Comparison of ENCODE assay signal across 8 cellular contexts in the genomic region with DNA sequence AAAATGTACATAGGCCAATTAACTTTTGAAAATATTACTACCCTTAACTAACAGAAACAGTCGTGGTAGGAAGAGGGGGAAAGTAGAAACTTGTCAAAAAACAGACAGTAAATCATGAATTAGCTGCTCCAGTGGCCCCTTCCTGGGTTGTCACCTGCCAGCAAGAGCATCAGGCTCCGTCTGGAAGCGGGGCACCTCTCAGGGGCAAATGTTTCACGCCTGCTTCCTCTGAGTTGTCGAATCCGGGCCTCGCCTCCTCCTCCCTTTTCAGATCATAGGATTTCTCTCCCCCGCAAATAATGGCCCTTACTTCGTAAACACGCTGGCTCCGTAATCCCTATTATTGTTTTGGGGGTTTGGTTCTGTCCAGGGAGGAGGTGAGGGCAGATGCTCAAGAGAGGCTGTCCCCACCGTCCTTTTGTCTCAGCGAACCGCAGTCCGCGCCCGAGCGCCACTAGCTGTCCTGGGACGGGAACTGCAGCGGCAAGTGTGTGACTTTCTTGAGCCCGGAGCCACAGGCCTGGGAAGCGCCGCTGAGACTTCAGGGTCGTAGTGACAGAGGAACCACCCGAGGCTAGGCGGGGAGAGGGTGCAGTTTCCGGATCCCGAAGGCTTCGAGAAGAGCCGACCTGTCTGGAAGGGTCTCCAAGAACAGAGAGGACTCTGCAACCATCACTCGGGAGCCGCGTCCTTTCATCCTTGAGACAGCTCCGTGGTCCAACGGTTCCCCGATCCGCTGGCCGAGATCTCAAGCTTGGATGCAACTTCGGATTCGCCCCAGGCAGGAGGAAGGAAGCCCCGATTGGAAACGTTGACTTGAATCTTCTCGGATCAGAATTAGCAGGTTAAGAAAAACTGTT.
DNase-seq lines count a peak whose midpoint lies in the region; ATAC-seq and TF ChIP-seq lines count a peak whose summit lies in the region.

No MANE protein-coding gene starts in this region.

- no peak overlapping the region for H2BK120ac ChIP-seq in mesendoderm (ENCODE audit: low read depth, low read length)

- peaks cover 38% of the 10 kb centered on the region for H3K4me1 Mint-ChIP-seq in CD4-positive, alpha-beta T cell (ENCODE audit: low read depth)
- H3K4me1 Mint-ChIP-seq in activated CD4-positive, alpha-beta memory T cell treated with anti-CD3 and anti-CD28 coated beads, Interleukin-2, amount 10 ng/mL, durations not matched to agents 7 days and 5 days, result peaks cover 20% of the 10 kb centered on the region

- H3K4ac ChIP-seq in mesendoderm (ENCODE audit: low read depth, low read length), result no peak overlapping the region

- H3K23ac ChIP-seq in mesendoderm (ENCODE audit: low read length), result no peak overlapping the region

- no peak overlapping the region for H2AK5ac ChIP-seq in mesendoderm (ENCODE audit: low read length)

- no peak overlapping the region for H2BK15ac ChIP-seq in mesendoderm (replicated peaks; ENCODE audit: low read depth)

- H3K79me2 ChIP-seq in mesendoderm (ENCODE audit: control insufficient read depth, insufficient read depth, low read length), result no peaks in the 10 kb centered on the region

- peak overlapping the region; percentile 84 for H3K56ac ChIP-seq in mesendoderm (ENCODE audit: low read length)

- H3K4me1 ChIP-seq in mesendoderm (ENCODE audit: control insufficient read depth, low read depth, low read length), result no peaks in the 10 kb centered on the region

- H3K4me3 Mint-ChIP-seq in CD4-positive, alpha-beta T cell, result peak overlapping the region; percentile 95
- H3K4me3 Mint-ChIP-seq in activated CD4-positive, alpha-beta memory T cell treated with anti-CD3 and anti-CD28 coated beads, Interleukin-2, amount 10 ng/mL, durations not matched to agents 7 days and 5 days, result peak overlapping the region; percentile 76

- H3K4me2 ChIP-seq in mesendoderm (ENCODE audit: low read length), result peak overlapping the region; percentile 90

- H4K5ac ChIP-seq in mesendoderm (ENCODE audit: low read length), result no peak overlapping the region

- H3K27ac Mint-ChIP-seq in CD4-positive, alpha-beta T cell, result peak overlapping the region; percentile 97
- peak overlapping the region; percentile 63 for H3K27ac Mint-ChIP-seq in activated CD4-positive, alpha-beta memory T cell treated with anti-CD3 and anti-CD28 coated beads, Interleukin-2, amount 10 ng/mL, durations not matched to agents 7 days and 5 days

- CTCF ChIA-PET in CD4-positive, alpha-beta T cell (lab: Charles Lee), result interaction anchor here (0.6 to 2.1 kb wide), 12 partner anchors 9 to 560 kb away, joined by 3 to 10 read pairs (median 4); no protein-coding TSS in a partner anchor
- CTCF ChIA-PET in activated CD4-positive, alpha-beta memory T cell treated with anti-CD3 and anti-CD28 coated beads, Interleukin-2, amount 10 ng/mL, durations not matched to agents 7 days and 5 days (lab: Charles Lee), result interaction anchor here (0.6 to 2.5 kb wide), 15 partner anchors 8 to 510 kb away, joined by 3 to 14 read pairs (median 3); a partner anchor contains a TSS

- peaks cover 7% of the 10 kb centered on the region for H3K9me3 Mint-ChIP-seq in CD4-positive, alpha-beta T cell
- H3K9me3 Mint-ChIP-seq in activated CD4-positive, alpha-beta memory T cell treated with anti-CD3 and anti-CD28 coated beads, Interleukin-2, amount 10 ng/mL, durations not matched to agents 7 days and 5 days, result no peaks in the 10 kb centered on the region

- no peaks in the 10 kb centered on the region for H3K36me3 ChIP-seq in mesendoderm (ENCODE audit: control insufficient read depth, insufficient read depth, low read length)

- peak overlapping the region; percentile 94 for H3K4me3 ChIP-seq in mesendoderm (ENCODE audit: low read length)

- no peak overlapping the region for H3K18ac ChIP-seq in mesendoderm (ENCODE audit: low read length)

- no peaks in the 10 kb centered on the region for H3K79me1 ChIP-seq in mesendoderm (ENCODE audit: low read length)

- peaks cover 5% of the 10 kb centered on the region for H3K27me3 ChIP-seq in CD4-positive, alpha-beta T cell (ENCODE audit: control insufficient read depth, insufficient read depth, low read length)
- H3K27me3 ChIP-seq in mesendoderm (ENCODE audit: insufficient read depth, low read length, poor library complexity), result no peaks in the 10 kb centered on the region

- H3K9ac ChIP-seq in mesendoderm (ENCODE audit: low read length), result peak overlapping the region; percentile 84

- H3K27me3 Mint-ChIP-seq in CD4-positive, alpha-beta T cell, result peaks cover 40% of the 10 kb centered on the region
- peaks cover 18% of the 10 kb centered on the region for H3K27me3 Mint-ChIP-seq in activated CD4-positive, alpha-beta memory T cell treated with anti-CD3 and anti-CD28 coated beads, Interleukin-2, amount 10 ng/mL, durations not matched to agents 7 days and 5 days

- intact Hi-C loops in CD4-positive, alpha-beta T cell (cut with DNase I, micrococcal nuclease), result loop anchor here (1.0 to 10.0 kb wide), 8 partner anchors 19 to 1037 kb away; a partner anchor contains a TSS

- POLR2A ChIA-PET in CD4-positive, alpha-beta T cell (lab: Charles Lee), result interaction anchor here (0.5 to 1.6 kb wide), 17 partner anchors 13 to 1662 kb away, joined by 3 to 15 read pairs (median 4); a partner anchor contains a TSS
- POLR2A ChIA-PET in activated CD4-positive, alpha-beta memory T cell treated with anti-CD3 and anti-CD28 coated beads, Interleukin-2, amount 10 ng/mL, durations not matched to agents 7 days and 5 days (lab: Charles Lee), result interaction anchor here (0.9 to 1.6 kb wide), 5 partner anchors 151 to 510 kb away, joined by 3 to 6 read pairs (median 5); a partner anchor contains a TSS

- DNase-seq in CD4-positive, alpha-beta T cell, result peak; percentile 53 to 73 (median 64)
- DNase-seq in NCI-H774 (lab: John Stamatoyannopoulos, UW) (peak; percentile 62), mesendoderm (peak; percentile 97)
- DNase-seq in activated CD4-positive, alpha-beta memory T cell treated with anti-CD3 and anti-CD28 coated beads, Interleukin-2, amount 10 ng/mL, durations not matched to agents 7 days and 5 days, result peak; percentile 82
- DNase-seq in effector CD8-positive, alpha-beta T cell (lab: John Stamatoyannopoulos, UW), result peak; percentile 51
- DNase-seq in stimulated activated CD8-positive, alpha-beta memory T cell treated with anti-CD3 and anti-CD28 coated beads, Interleukin-15, amount 100 ng/mL, for 24 hours (ENCODE audit: low read depth), result peak; percentile 56

- ATAC-seq in CD4-positive, alpha-beta T cell (ENCODE audit: poor library complexity), result peak; percentile 74
- peak; percentile 71 for ATAC-seq in GM19395 (IDR thresholded peaks at IDR 0.05; ENCODE audit: unreplicated experiment)
- peak; percentile 64 for ATAC-seq in HG03521 (IDR thresholded peaks at IDR 0.05; ENCODE audit: unreplicated experiment)

- H2BK5ac ChIP-seq in mesendoderm (ENCODE audit: low read length), result no peak overlapping the region

- H3K9me3 ChIP-seq in CD4-positive, alpha-beta T cell (ENCODE audit: control insufficient read depth, low read length), result no peaks in the 10 kb centered on the region

- TF ChIP-seq CTCF in CD4-positive, alpha-beta T cell (IDR thresholded peaks at IDR 0.05), result peak; percentile 66

- H3K36me3 Mint-ChIP-seq in CD4-positive, alpha-beta T cell (ENCODE audit: low read depth), result peaks cover 31% of the 10 kb centered on the region
- no peaks in the 10 kb centered on the region for H3K36me3 Mint-ChIP-seq in activated CD4-positive, alpha-beta memory T cell treated with anti-CD3 and anti-CD28 coated beads, Interleukin-2, amount 10 ng/mL, durations not matched to agents 7 days and 5 days (ENCODE audit: low read depth)

- H3K27ac ChIP-seq in CD4-positive, alpha-beta T cell (ENCODE audit: low read depth, low read length), result no peak overlapping the region
- no peak overlapping the region for H3K27ac ChIP-seq in mesendoderm (ENCODE audit: low read depth, low read length)

- no peak overlapping the region for H4K8ac ChIP-seq in mesendoderm (ENCODE audit: low read depth, low read length)

- no CpG with 5 or more reads among the region's 43 CpGs for WGBS in mesendoderm (ENCODE audit: extremely low coverage, insufficient coverage, low lambda C conversion rate)
